ENCODE assay signal across 12 cellular contexts in the genomic region with DNA sequence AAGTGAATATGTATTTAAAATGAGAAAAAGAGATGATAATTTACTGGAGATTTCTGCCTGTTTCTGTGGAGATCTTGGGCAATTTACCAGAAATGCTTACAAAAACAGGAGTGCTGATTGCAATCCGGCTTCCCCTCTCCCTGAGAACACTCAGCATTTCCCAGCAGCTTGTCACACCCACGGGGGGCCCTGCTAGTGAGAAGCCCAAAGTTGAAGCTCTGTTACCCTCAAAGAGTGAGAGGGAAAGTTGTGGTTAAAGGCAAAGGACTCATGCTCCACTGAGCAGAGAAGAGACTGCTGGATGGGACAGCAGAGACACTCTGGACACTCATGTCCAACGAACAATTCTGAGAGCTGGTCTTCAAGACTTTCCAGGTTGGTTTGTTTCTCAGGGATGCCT. TPM values are rescaled to one million over a fixed set of nuclear protein-coding genes. Genes with fewer than 3 reads are reported as not detected.
DNase-seq lines count a peak whose midpoint lies in the region; ATAC-seq, FAIRE-seq and TF ChIP-seq lines count a peak whose summit lies in the region.
"Had no signal": no experiment of that assay in that cellular context is flagged by ENCODE, and none has a peak within 500 bp of the region (broad histone marks: within the 10 kb centered on the region; RNA-seq: fewer than 3 reads in every experiment).

No MANE protein-coding gene starts in this region.

- ATAC-seq in HG03520 (IDR thresholded peaks at IDR 0.05; ENCODE audit: unreplicated experiment) (no peak), sciatic nerve (no peak)
- ATAC-seq: SK-N-SH treated with all-trans-retinoic acid at 6 μM for 48 hours had no signal

- H3K27me3 Mint-ChIP-seq in activated CD4-positive, alpha-beta T cell treated with anti-CD3 and anti-CD28 coated beads, Interleukin-2, amount 10 ng/mL, durations not matched to agents 7 days and 5 days: no peaks in the 10 kb centered on the region

- intact Hi-C loops in sciatic nerve (cut with DNase I): no loop called here

- H3K79me2 ChIP-seq in keratinocyte (ENCODE audit: control insufficient read depth, insufficient read depth, low read length): peaks cover 60% of the 10 kb centered on the region

- peak overlapping the region; percentile 15 for H3K9ac ChIP-seq in keratinocyte (ENCODE audit: control insufficient read depth, extremely low read depth, insufficient read depth, low read length)

- no peaks in the 10 kb centered on the region for H3K27me3 ChIP-seq in keratinocyte (ENCODE audit: control insufficient read depth, extremely low read depth, insufficient read depth, low read length)

- peaks cover 16% of the 10 kb centered on the region for H3K36me3 Mint-ChIP-seq in activated CD4-positive, alpha-beta T cell treated with anti-CD3 and anti-CD28 coated beads, Interleukin-2, amount 10 ng/mL, durations not matched to agents 7 days and 5 days (ENCODE audit: low read depth)

- H3K4me3 Mint-ChIP-seq in activated CD4-positive, alpha-beta T cell treated with anti-CD3 and anti-CD28 coated beads, Interleukin-2, amount 10 ng/mL, durations not matched to agents 7 days and 5 days: no peak overlapping the region

- no peak overlapping the region for H2AFZ ChIP-seq in keratinocyte (ENCODE audit: control insufficient read depth, low read length)

- H4K20me1 ChIP-seq in keratinocyte (ENCODE audit: control insufficient read depth, extremely low read depth, insufficient read depth, low read length): no peaks in the 10 kb centered on the region

- H3K27ac Mint-ChIP-seq in activated CD4-positive, alpha-beta T cell treated with anti-CD3 and anti-CD28 coated beads, Interleukin-2, amount 10 ng/mL, durations not matched to agents 7 days and 5 days: no peak overlapping the region

- CTCF ChIA-PET in activated CD4-positive, alpha-beta T cell treated with anti-CD3 and anti-CD28 coated beads, Interleukin-2, amount 10 ng/mL, durations not matched to agents 7 days and 5 days (lab: Charles Lee): interaction anchor here (0.8 to 1.1 kb wide), 3 partner anchors 18 to 73 kb away, joined by 3 read pairs; no protein-coding TSS in a partner anchor

- peak overlapping the region; percentile 98 for H3K4me2 ChIP-seq in keratinocyte (ENCODE audit: control insufficient read depth, extremely low read depth, insufficient read depth, low read depth, low read length)

- H3K4me1 ChIP-seq in keratinocyte (ENCODE audit: control insufficient read depth, extremely low read depth, insufficient read depth, low read length): peaks cover 74% of the 10 kb centered on the region

- TF ChIP-seq CTCF in WI38 (IDR thresholded peaks at IDR 0.05; ENCODE audit: low read depth, low read length): no peak
- no peak for TF ChIP-seq CTCF in keratinocyte (optimal IDR thresholded peaks at IDR 0.05 in 1 of 3, IDR thresholded peaks at IDR 0.05 in 1 of 3, conservative IDR thresholded peaks at IDR 0.05 in 1 of 3; ENCODE audit: extremely low read depth in 1 of 3, insufficient read depth in 2 of 3, low read length in 3 of 3)

- H3K36me3 ChIP-seq in keratinocyte (ENCODE audit: control insufficient read depth in 2 of 2, extremely low read depth in 1 of 2, insufficient read depth in 2 of 2, low read length in 2 of 2): no peaks in the 10 kb centered on the region
- H3K36me3 ChIP-seq: adrenal gland had no signal

- no peak for FAIRE-seq in keratinocyte (lab: Jason Lieb, UNC)

- no peaks in the 10 kb centered on the region for H3K9me1 ChIP-seq in keratinocyte (ENCODE audit: control insufficient read depth, extremely low read depth, insufficient read depth, low read length)

- H3K4me3 ChIP-seq in WI38 (ENCODE audit: low read depth, low read length) (peak overlapping the region; percentile 43), keratinocyte (ENCODE audit: control insufficient read depth in 2 of 3, extremely low read depth in 1 of 3, insufficient read depth in 2 of 3, low read depth in 1 of 3, low read length in 3 of 3) (no peak overlapping the region)
- H3K4me3 ChIP-seq: adrenal gland had no signal

- H3K4me1 Mint-ChIP-seq in activated CD4-positive, alpha-beta T cell treated with anti-CD3 and anti-CD28 coated beads, Interleukin-2, amount 10 ng/mL, durations not matched to agents 7 days and 5 days: peaks cover 80% of the 10 kb centered on the region

- POLR2A ChIA-PET in activated CD4-positive, alpha-beta T cell treated with anti-CD3 and anti-CD28 coated beads, Interleukin-2, amount 10 ng/mL, durations not matched to agents 7 days and 5 days (lab: Charles Lee): no interaction called here

- no peaks in the 10 kb centered on the region for H3K9me3 ChIP-seq in keratinocyte (ENCODE audit: control insufficient read depth, low read depth, low read length)
- H3K9me3 ChIP-seq: adrenal gland had no signal

- DNase-seq in activated CD4-positive, alpha-beta T cell treated with anti-CD3 and anti-CD28 coated beads, Interleukin-2, amount 50 U/mL, for 48 hours: peak; percentile 62 to 74
- no peak for DNase-seq in activated CD4-positive, alpha-beta T cell treated with anti-CD3 and anti-CD28 coated beads, Interleukin-2, amount 10 ng/mL, durations not matched to agents 7 days and 5 days
- DNase-seq in keratinocyte (ENCODE audit: low read depth, low spot score) (no peak), sciatic nerve (ENCODE audit: low spot score) (no peak), retina (no peak)
- peak; percentile 14 for DNase-seq in stimulated activated CD8-positive, alpha-beta memory T cell treated with anti-CD3 and anti-CD28 coated beads, Interleukin-7, amount 100 ng/mL, for 24 hours (ENCODE audit: low read depth)
- DNase-seq: ACHN had no signal

- no peak overlapping the region for H3K27ac ChIP-seq in keratinocyte (ENCODE audit: control insufficient read depth, insufficient read depth, low read length)
- H3K27ac ChIP-seq: adrenal gland, HL-60 had no signal

- dilution Hi-C loops in keratinocyte (cut with MboI; ENCODE audit: extremely low pct_ligation_motif_present, low sequenced_read_pairs): no loop called here

- no peaks in the 10 kb centered on the region for H3K9me3 Mint-ChIP-seq in activated CD4-positive, alpha-beta T cell treated with anti-CD3 and anti-CD28 coated beads, Interleukin-2, amount 10 ng/mL, durations not matched to agents 7 days and 5 days

RNA-seq across cellular contexts. Expression of gene MCTP2, which starts 2.9 kb away (rescaled TPM):
- 10 to 100 TPM; 17.0 to 17.2 TPM for total RNA-seq in activated CD4-positive, alpha-beta T cell treated with anti-CD3 and anti-CD28 coated beads, Interleukin-2, amount 10 ng/mL, durations not matched to agents 7 days and 5 days
- polyA plus RNA-seq in keratinocyte: 21.2 to 22.4 TPM (median 22.0 TPM) in 3 replicates
- 6.9 TPM for polyA plus RNA-seq in keratinocyte (2011; ENCODE audit: low read depth)
- 12.4 and 15.5 TPM in 2 replicates for polyA plus RNA-seq in keratinocyte (2011; cell fraction: cytosol; rRNA removed)
- polyA plus RNA-seq in keratinocyte (2011; cell fraction: nucleus; rRNA removed): 46.6 and 49.7 TPM in 2 replicates
- polyA plus RNA-seq in keratinocyte (2012; ENCODE audit: low replicate concordance): 6.9 and 8.9 TPM in 2 replicates
- 27.5 to 59.2 TPM (median 50.0 TPM) in 3 replicates for polyA minus RNA-seq in keratinocyte
- 22.1 TPM for polyA minus RNA-seq in keratinocyte (2011; cell fraction: cytosol; rRNA and poly(A)+ RNA removed)
- 39.6 and 63.1 TPM in 2 replicates for polyA minus RNA-seq in keratinocyte (2011; cell fraction: nucleus; rRNA and poly(A)+ RNA removed)
- 32.3 TPM for total RNA-seq in sciatic nerve

Comparison
In these comparisons a context has a peak if more than half of its experiments do, and no peak if none do; other contexts are left out.
1. DNase-seq: peak in activated CD4-positive, alpha-beta T cell treated with anti-CD3 and anti-CD28 coated beads, Interleukin-2, amount 50 U/mL, for 48 hours (2 of 2) and stimulated activated CD8-positive, alpha-beta memory T cell treated with anti-CD3 and anti-CD28 coated beads, Interleukin-7, amount 100 ng/mL, for 24 hours (single experiment); none in activated CD4-positive, alpha-beta T cell treated with anti-CD3 and anti-CD28 coated beads, Interleukin-2, amount 10 ng/mL, durations not matched to agents 7 days and 5 days (single experiment), keratinocyte (single experiment), sciatic nerve (single experiment) and retina (single experiment).